Comparison of ENCODE assay signal across 7 cellular contexts in the genomic region with DNA sequence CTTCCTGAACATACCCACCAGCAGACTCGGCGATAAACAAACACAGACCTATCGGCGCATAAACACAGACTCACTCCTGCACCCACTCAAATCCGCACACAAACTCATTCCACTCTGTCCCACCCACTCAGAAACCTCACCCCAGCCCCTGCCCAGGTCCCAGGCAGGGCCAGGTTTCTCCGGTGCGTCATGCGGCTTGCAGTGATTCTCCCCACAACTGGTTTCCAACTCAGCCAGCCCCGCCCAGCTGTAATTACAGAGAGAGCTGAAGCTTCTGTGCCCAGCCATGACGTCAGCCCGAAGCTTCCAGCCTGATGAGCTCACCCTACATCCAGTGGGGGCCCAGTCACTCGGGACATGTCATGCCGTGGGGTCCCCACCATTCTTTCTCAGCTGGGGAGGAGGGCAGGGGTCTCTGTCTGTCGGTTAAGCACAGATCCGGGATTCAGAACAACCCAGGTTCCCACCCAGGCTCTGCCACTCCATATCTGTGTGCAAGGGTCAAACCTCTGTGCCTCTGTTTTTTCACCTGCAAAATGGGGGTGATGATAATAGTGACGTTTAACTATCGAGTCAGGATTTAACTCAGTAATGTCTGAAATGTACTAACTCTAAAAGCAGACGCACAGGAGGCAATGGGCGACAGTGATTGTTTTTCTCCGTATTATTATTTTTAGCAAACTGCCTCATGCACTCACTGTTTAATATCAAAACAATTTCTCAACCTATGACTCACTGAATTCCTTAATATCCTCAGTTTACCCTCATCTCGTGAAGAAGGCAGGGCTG. TPM values are rescaled to one million over a fixed set of nuclear protein-coding genes. Genes with fewer than 3 reads are reported as not detected.
DNase-seq lines count a peak whose midpoint lies in the region; ATAC-seq and TF ChIP-seq lines count a peak whose summit lies in the region.

No MANE protein-coding gene starts in this region.

- H4K20me1 ChIP-seq in Karpas-422 (ENCODE audit: insufficient read depth, low read depth, low read length) (no peaks in the 10 kb centered on the region), MM.1S (ENCODE audit: insufficient read depth, low read length) (no peaks in the 10 kb centered on the region)

- H3K4me3 ChIP-seq in SJCRH30 (peak overlapping the region; percentile 26), gastroesophageal sphincter (peak overlapping the region; percentile 23 to 45), parathyroid adenoma (ENCODE audit: low read depth, low read length) (no peak overlapping the region), Karpas-422 (ENCODE audit: low read length) (no peak overlapping the region), MM.1S (ENCODE audit: low read length) (no peak overlapping the region)

- TF ChIP-seq EP300 in gastroesophageal sphincter (IDR thresholded peaks at IDR 0.05): peak; percentile 48

- H3K4me1 ChIP-seq in SJCRH30 (no peaks in the 10 kb centered on the region; the same call in 1 of the 2 replicates), gastroesophageal sphincter (peaks cover 0 to 27% (median 10%) of the 10 kb centered on the region in 3 donors), parathyroid adenoma (peaks cover 18% of the 10 kb centered on the region), Karpas-422 (ENCODE audit: low read length) (no peaks in the 10 kb centered on the region), MM.1S (ENCODE audit: low read length) (no peaks in the 10 kb centered on the region)

- H3K9me3 ChIP-seq in SJCRH30 (replicated peaks) (no peaks in the 10 kb centered on the region), gastroesophageal sphincter (no peaks in the 10 kb centered on the region), parathyroid adenoma (ENCODE audit: control insufficient read depth, low read length) (no peaks in the 10 kb centered on the region), Karpas-422 (ENCODE audit: low read length) (no peaks in the 10 kb centered on the region), MM.1S (replicated peaks; ENCODE audit: insufficient read depth, low read length) (no peaks in the 10 kb centered on the region)

- H3K27me3 ChIP-seq in SJCRH30 (0 out of 2 replicates have a peak, but pooled peaks cover 3% of the 10 kb centered on the region), gastroesophageal sphincter (no peaks in the 10 kb centered on the region), parathyroid adenoma (ENCODE audit: control insufficient read depth, insufficient read depth, low read length) (no peaks in the 10 kb centered on the region), Karpas-422 (ENCODE audit: low read length) (no peaks in the 10 kb centered on the region), MM.1S (replicated peaks; ENCODE audit: insufficient read depth, low read length) (no peaks in the 10 kb centered on the region)

- no peak overlapping the region for H3K9ac ChIP-seq in parathyroid adenoma
- H3K9ac ChIP-seq in Karpas-422 (ENCODE audit: low read length): no peak overlapping the region
- H3K9ac ChIP-seq in MM.1S (ENCODE audit: low read length): no peak overlapping the region

- H3K9me2 ChIP-seq in Karpas-422 (replicated peaks; ENCODE audit: insufficient read depth, low read length) (no peaks in the 10 kb centered on the region), MM.1S (replicated peaks; ENCODE audit: insufficient read depth, low read length) (no peaks in the 10 kb centered on the region)

- TF ChIP-seq POLR2A in gastroesophageal sphincter (IDR thresholded peaks at IDR 0.05): peak; percentile 25 to 29

- no peaks in the 10 kb centered on the region for H3K36me3 ChIP-seq in SJCRH30
- H3K36me3 ChIP-seq in gastroesophageal sphincter: no peaks in the 10 kb centered on the region
- H3K36me3 ChIP-seq in parathyroid adenoma (ENCODE audit: control insufficient read depth, insufficient read depth, low read length): no peaks in the 10 kb centered on the region
- H3K36me3 ChIP-seq in Karpas-422 (ENCODE audit: insufficient read depth, low read length): no peaks in the 10 kb centered on the region
- H3K36me3 ChIP-seq in MM.1S (replicated peaks; ENCODE audit: insufficient read depth, low read length): no peaks in the 10 kb centered on the region

- DNase-seq in HPDE6-E6E7 (ENCODE audit: extremely low spot score) (peak; percentile 13), SJCRH30 (peak; percentile 76), Karpas-422 (no peak), MM.1S (no peak)

- H3K27ac ChIP-seq in SJCRH30: no peak overlapping the region
- peak overlapping the region; percentile 70 to 99 (median 96) for H3K27ac ChIP-seq in gastroesophageal sphincter
- peak overlapping the region; percentile 55 for H3K27ac ChIP-seq in parathyroid adenoma
- H3K27ac ChIP-seq in Karpas-422 (ENCODE audit: low read length): no peak overlapping the region
- H3K27ac ChIP-seq in MM.1S (ENCODE audit: low read length): no peak overlapping the region

- H3F3A ChIP-seq in MM.1S (ENCODE audit: insufficient read depth, low read length): no peaks in the 10 kb centered on the region

- no peak overlapping the region for H3K4me2 ChIP-seq in parathyroid adenoma (ENCODE audit: low read length)
- H3K4me2 ChIP-seq in Karpas-422 (ENCODE audit: low read depth, low read length, poor library complexity, severe bottlenecking): no peak overlapping the region
- no peak overlapping the region for H3K4me2 ChIP-seq in MM.1S (ENCODE audit: low read depth, low read length)

- H2AFZ ChIP-seq in parathyroid adenoma (peak overlapping the region; percentile 83), Karpas-422 (ENCODE audit: low read length) (no peak overlapping the region), MM.1S (ENCODE audit: low read length) (no peak overlapping the region)

- ATAC-seq in gastroesophageal sphincter: peak; percentile 82
- ATAC-seq in HG03175 (IDR thresholded peaks at IDR 0.05; ENCODE audit: unreplicated experiment): no peak

- WGBS in gastroesophageal sphincter (ENCODE audit: low coverage in 1 of 2), 2 donors: 17 to 21% methylated on average over 9 to 15 of the region's 21 CpGs

- TF ChIP-seq CTCF in gastroesophageal sphincter (IDR thresholded peaks at IDR 0.05): no peak
- no peak for TF ChIP-seq CTCF in parathyroid adenoma (IDR thresholded peaks at IDR 0.05)
- no peak for TF ChIP-seq CTCF in MM.1S (IDR thresholded peaks at IDR 0.05; ENCODE audit: low read length)

- H3K79me2 ChIP-seq in parathyroid adenoma (peaks cover 10% of the 10 kb centered on the region), Karpas-422 (ENCODE audit: low read length) (no peaks in the 10 kb centered on the region), MM.1S (ENCODE audit: low read length) (no peaks in the 10 kb centered on the region)

RNA-seq across cellular contexts. Expression of a gene that starts 2.3 kb away (rescaled TPM):
- 2.9 and 3.3 TPM in 2 replicates for total RNA-seq in SJCRH30 (2014; rRNA removed; shearing (Covaris generic))
- 100 to 1,000 TPM; 389 to 508 (median 448) TPM for total RNA-seq in gastroesophageal sphincter
- not detected in 2 replicates for total RNA-seq in Karpas-422 (2014; rRNA removed; shearing (Covaris generic); ENCODE audit: low replicate concordance)

Comparison
In these comparisons a context has a peak if more than half of its experiments do, and no peak if none do; other contexts are left out.
1. DNase-seq: peak in HPDE6-E6E7 (single experiment) and SJCRH30 (2 of 2); none in Karpas-422 (single experiment) and MM.1S (single experiment).
2. H3K27ac ChIP-seq: peak in gastroesophageal sphincter (4 of 4) and parathyroid adenoma (single experiment); none in SJCRH30 (single experiment), Karpas-422 (single experiment) and MM.1S (single experiment).
3. H3K4me3 ChIP-seq: peak in SJCRH30 (single experiment) and gastroesophageal sphincter (2 of 2); none in parathyroid adenoma (single experiment), Karpas-422 (single experiment) and MM.1S (single experiment).
4. RNA of a gene that starts 2.3 kb away (total RNA-seq): 389 to 508 TPM in gastroesophageal sphincter; 2.9 to 3.3 TPM in SJCRH30 and not detected in Karpas-422; every median in the first group is over 10 times any median in the second.